ENCODE assay signal across 20 cellular contexts in genomic region chr5:163757344-163757743, GRCh38.
DNase-seq lines count a peak whose midpoint lies in the region; ATAC-seq and TF ChIP-seq lines count a peak whose summit lies in the region.
"Had no signal": no experiment of that assay in that cellular context is flagged by ENCODE, and none has a peak within 500 bp of the region (broad histone marks: within the 10 kb centered on the region; RNA-seq: fewer than 3 reads in every experiment).

No MANE protein-coding gene starts in this region.

- H3K27me3 Mint-ChIP-seq in CD8-positive, alpha-beta memory T cell, result peaks cover 0 to 2% of the 10 kb centered on the region in 2 donors
- H3K27me3 Mint-ChIP-seq in activated T-helper 1 cell treated with anti-CD3 and anti-CD28 coated beads, Interleukin-12 subunit alpha, Interleukin-12 subunit beta, Interleukin-2, Interleukin-4 antibody, amounts not matched to agents 30 ng/mL and 10 ng/mL and 1 ng/mL, durations not matched to agents 14 hours and 24 hours and 36 hours (ENCODE audit: insufficient read depth), result no peaks in the 10 kb centered on the region

- POLR2A ChIA-PET in CD8-positive, alpha-beta memory T cell (lab: Charles Lee), result no interaction called here

- no peaks in the 10 kb centered on the region for H3K36me3 Mint-ChIP-seq in CD8-positive, alpha-beta memory T cell
- H3K36me3 Mint-ChIP-seq in activated T-helper 1 cell treated with anti-CD3 and anti-CD28 coated beads, Interleukin-12 subunit alpha, Interleukin-12 subunit beta, Interleukin-2, Interleukin-4 antibody, amounts not matched to agents 30 ng/mL and 10 ng/mL and 1 ng/mL, durations not matched to agents 14 hours and 24 hours and 36 hours (ENCODE audit: low read depth), result no peaks in the 10 kb centered on the region
- H3K36me3 Mint-ChIP-seq: CD14-positive monocyte had no signal

- H3K4me3 ChIP-seq in CD8-positive, alpha-beta memory T cell (ENCODE audit: low read length), result no peak overlapping the region
- H3K4me3 ChIP-seq in choroid plexus epithelial cell (ENCODE audit: low read depth, low read length) (no peak overlapping the region), brain microvascular endothelial cell (ENCODE audit: low read depth, low read length) (no peak overlapping the region)
- H3K4me3 ChIP-seq: A549, MG63 had no signal

- peaks cover 0 to 7% (median 2%) of the 10 kb centered on the region in 5 donors for H3K9me3 Mint-ChIP-seq in CD8-positive, alpha-beta memory T cell
- H3K9me3 Mint-ChIP-seq in activated T-helper 1 cell treated with anti-CD3 and anti-CD28 coated beads, Interleukin-12 subunit alpha, Interleukin-12 subunit beta, Interleukin-2, Interleukin-4 antibody, amounts not matched to agents 30 ng/mL and 10 ng/mL and 1 ng/mL, durations not matched to agents 14 hours and 24 hours and 36 hours, result peaks cover 3% of the 10 kb centered on the region
- H3K9me3 Mint-ChIP-seq: HFFc6 had no signal

- no peaks in the 10 kb centered on the region for H3K27me3 ChIP-seq in CD8-positive, alpha-beta memory T cell (ENCODE audit: insufficient read depth, low read length, poor library complexity, severe bottlenecking)
- no peaks in the 10 kb centered on the region for H3K27me3 ChIP-seq in brain microvascular endothelial cell (replicated peaks)

- no peak overlapping the region for H3K27ac ChIP-seq in CD8-positive, alpha-beta memory T cell (ENCODE audit: low read depth, low read length)
- no peak overlapping the region for H3K27ac ChIP-seq in brain microvascular endothelial cell
- H3K27ac ChIP-seq: A549 had no signal

- DNase-seq in CD8-positive, alpha-beta memory T cell, result peak in 1 of 5 donors; percentile 51
- peak; percentile 95 for DNase-seq in choroid plexus epithelial cell (ENCODE audit: low read depth)
- DNase-seq in iris pigment epithelial cell (ENCODE audit: low read depth), result peak; percentile 91
- peak; percentile 14 for DNase-seq in non-pigmented ciliary epithelial cell (ENCODE audit: low read depth)
- DNase-seq in brain microvascular endothelial cell, result no peak
- DNase-seq in activated T-helper 1 cell treated with anti-CD3 and anti-CD28 coated beads, Interleukin-12 subunit alpha, Interleukin-12 subunit beta, Interleukin-2, Interleukin-4 antibody, amounts not matched to agents 30 ng/mL and 10 ng/mL and 1 ng/mL, durations not matched to agents 14 hours and 24 hours and 36 hours (ENCODE audit: low spot score), result no peak
- no peak for DNase-seq in DMS153 treated with DMSO at 0.1 percent for 48 hours (lab: John Stamatoyannopoulos, UW; ENCODE audit: unreplicated experiment)
- DNase-seq: Calu3, HFFc6, Karpas-422, MG63, NCI-H1105, NCI-H1694, NCI-H2107, NCI-H226, NCI-H524 treated with DMSO at 0.1 percent for 48 hours had no signal

- CTCF ChIA-PET in CD8-positive, alpha-beta memory T cell (lab: Charles Lee), result interaction anchor here (0.9 kb wide), 1 partner anchor 10 kb away, joined by 3 read pairs; no protein-coding TSS in a partner anchor

- no peaks in the 10 kb centered on the region for H3K36me3 ChIP-seq in CD8-positive, alpha-beta memory T cell (ENCODE audit: insufficient read depth, low read length)
- no peaks in the 10 kb centered on the region for H3K36me3 ChIP-seq in brain microvascular endothelial cell (replicated peaks)
- H3K36me3 ChIP-seq: MG63 had no signal

- intact Hi-C loops in activated T-helper 1 cell treated with anti-CD3 and anti-CD28 coated beads, Interleukin-12 subunit alpha, Interleukin-12 subunit beta, Interleukin-2, Interleukin-4 antibody, amounts not matched to agents 30 ng/mL and 10 ng/mL and 1 ng/mL, durations not matched to agents 14 hours and 24 hours and 36 hours (cut with micrococcal nuclease), result no loop called here

- no peaks in the 10 kb centered on the region for H3K9me3 ChIP-seq in CD8-positive, alpha-beta memory T cell (ENCODE audit: low read length)
- H3K9me3 ChIP-seq: A549, MG63 had no signal

- in situ Hi-C loops in brain microvascular endothelial cell (cut with HindIII; ENCODE audit: low pct_ligation_motif_present, low sequenced_read_pairs), result no loop called here

- no peak for ATAC-seq in HG03442 (IDR thresholded peaks at IDR 0.05; ENCODE audit: unreplicated experiment)
- ATAC-seq: A549, Panc1 had no signal

- TF ChIP-seq CTCF in choroid plexus epithelial cell (conservative IDR thresholded peaks at IDR 0.05; ENCODE audit: low read depth, low read length), result no peak
- TF ChIP-seq CTCF in brain microvascular endothelial cell (IDR thresholded peaks at IDR 0.05; ENCODE audit: low read depth, low read length, missing control alignments), result no peak

- H3K27ac Mint-ChIP-seq in CD8-positive, alpha-beta memory T cell, result peak overlapping the region in 7 of 8 donors; percentile 42 to 93 (median 84)
- H3K27ac Mint-ChIP-seq in activated T-helper 1 cell treated with anti-CD3 and anti-CD28 coated beads, Interleukin-12 subunit alpha, Interleukin-12 subunit beta, Interleukin-2, Interleukin-4 antibody, amounts not matched to agents 30 ng/mL and 10 ng/mL and 1 ng/mL, durations not matched to agents 14 hours and 24 hours and 36 hours, result no peak overlapping the region
- H3K27ac Mint-ChIP-seq: CD14-positive monocyte, HFFc6 had no signal

- H3K4me1 ChIP-seq in CD8-positive, alpha-beta memory T cell (ENCODE audit: insufficient read depth, low read length), result no peaks in the 10 kb centered on the region
- H3K4me1 ChIP-seq: A549 had no signal

- H3K4me3 Mint-ChIP-seq in CD8-positive, alpha-beta memory T cell, result peak overlapping the region in 2 of 7 donors; percentile 6 to 28
- no peak overlapping the region for H3K4me3 Mint-ChIP-seq in activated T-helper 1 cell treated with anti-CD3 and anti-CD28 coated beads, Interleukin-12 subunit alpha, Interleukin-12 subunit beta, Interleukin-2, Interleukin-4 antibody, amounts not matched to agents 30 ng/mL and 10 ng/mL and 1 ng/mL, durations not matched to agents 14 hours and 24 hours and 36 hours
- H3K4me3 Mint-ChIP-seq: CD14-positive monocyte, HFFc6 had no signal

- H3K4me1 Mint-ChIP-seq in CD8-positive, alpha-beta memory T cell, result peaks cover 0 to 7% (median 0%) of the 10 kb centered on the region in 3 donors
- H3K4me1 Mint-ChIP-seq in activated T-helper 1 cell treated with anti-CD3 and anti-CD28 coated beads, Interleukin-12 subunit alpha, Interleukin-12 subunit beta, Interleukin-2, Interleukin-4 antibody, amounts not matched to agents 30 ng/mL and 10 ng/mL and 1 ng/mL, durations not matched to agents 14 hours and 24 hours and 36 hours (ENCODE audit: low read depth), result no peaks in the 10 kb centered on the region
- H3K4me1 Mint-ChIP-seq: CD14-positive monocyte had no signal

Comparison
In these comparisons a context has a peak if more than half of its experiments do, and no peak if none do; other contexts are left out.
1. DNase-seq: peak in choroid plexus epithelial cell (single experiment), iris pigment epithelial cell (single experiment) and non-pigmented ciliary epithelial cell (single experiment); none in brain microvascular endothelial cell (single experiment), activated T-helper 1 cell treated with anti-CD3 and anti-CD28 coated beads, Interleukin-12 subunit alpha, Interleukin-12 subunit beta, Interleukin-2, Interleukin-4 antibody, amounts not matched to agents 30 ng/mL and 10 ng/mL and 1 ng/mL, durations not matched to agents 14 hours and 24 hours and 36 hours (single experiment) and DMS153 treated with DMSO at 0.1 percent for 48 hours (single experiment).